ENCODE assay signal across 8 cellular contexts in genomic region chr10:95561200-95562177, GRCh38. TPM values are rescaled to one million over a fixed set of nuclear protein-coding genes. Genes with fewer than 3 reads are reported as not detected.
DNase-seq lines count a peak whose midpoint lies in the region; ATAC-seq and TF ChIP-seq lines count a peak whose summit lies in the region.

SORBS1 (minus strand) TSS chr10:95561371; CDS start chr10:95441135, 120,236 bp downstream.

- peak within 1 kb of the TSS; percentile 83 for H3K4me3 ChIP-seq in osteoblast (ENCODE audit: insufficient read depth, low read length)

- H4K20me1 ChIP-seq in osteoblast (ENCODE audit: insufficient read depth, low read length) = no peaks in the 10 kb centered on the region

- DNase-seq in GM10248 (ENCODE audit: extremely low spot score) (peak; percentile 98), NCI-H1105 (lab: John Stamatoyannopoulos, UW) (peak; percentile 79), SKM-1 (lab: John Stamatoyannopoulos, UW; ENCODE audit: unreplicated experiment) (peak; percentile 91), glutamatergic neuron (peak; percentile 95), osteoblast (ENCODE audit: insufficient read length, low spot score, missing footprints) (peak; percentile 100)
- peak; percentile 88 for DNase-seq in activated naive CD8-positive, alpha-beta T cell treated with anti-CD3 and anti-CD28 coated beads for 36 hours

- H3K27me3 Mint-ChIP-seq in activated naive CD8-positive, alpha-beta T cell treated with anti-CD3 and anti-CD28 coated beads for 36 hours = peaks cover 7% of the 10 kb centered on the region
- peaks cover 16% of the 10 kb centered on the region for H3K27me3 Mint-ChIP-seq in glutamatergic neuron (ENCODE audit: unreplicated experiment)

- H3K9me3 ChIP-seq in osteoblast (ENCODE audit: low read depth, low read length) = no peaks in the 10 kb centered on the region

- H3K4me3 Mint-ChIP-seq in activated naive CD8-positive, alpha-beta T cell treated with anti-CD3 and anti-CD28 coated beads for 36 hours = peak within 1 kb of the TSS; percentile 95
- peak within 1 kb of the TSS; percentile 95 for H3K4me3 Mint-ChIP-seq in glutamatergic neuron (ENCODE audit: unreplicated experiment)

- no peaks in the 10 kb centered on the region for H3K36me3 Mint-ChIP-seq in activated naive CD8-positive, alpha-beta T cell treated with anti-CD3 and anti-CD28 coated beads for 36 hours
- H3K36me3 Mint-ChIP-seq in glutamatergic neuron (ENCODE audit: unreplicated experiment) = no peaks in the 10 kb centered on the region

- H3K27ac ChIP-seq in osteoblast (ENCODE audit: low read depth, low read length) (no peak within 1 kb of the TSS), temporal lobe (ENCODE audit: low read depth, low read length) (peak within 1 kb of the TSS; percentile 74)

- TF ChIP-seq CTCF in GM10248 (IDR thresholded peaks at IDR 0.05; ENCODE audit: control extremely low read depth, extremely low read depth, low read depth, missing control alignments) (no peak), glutamatergic neuron (IDR thresholded peaks at IDR 0.05; ENCODE audit: partially characterized antibody, unreplicated experiment) (no peak), osteoblast (IDR thresholded peaks at IDR 0.05; ENCODE audit: extremely low read depth, low read depth, low read length) (no peak)

- peaks cover 19% of the 10 kb centered on the region for H3K27me3 ChIP-seq in osteoblast (ENCODE audit: insufficient read depth, low read length)

- peaks cover 5% of the 10 kb centered on the region for H3K4me1 ChIP-seq in osteoblast (ENCODE audit: insufficient read depth, low read length)

- peak within 1 kb of the TSS; percentile 99 for H3K4me2 ChIP-seq in osteoblast (ENCODE audit: insufficient read depth, low read length)

- no peaks in the 10 kb centered on the region for H3K79me2 ChIP-seq in osteoblast (ENCODE audit: insufficient read depth, low read length)

- POLR2A ChIA-PET in GM10248 (lab: Yijun Ruan, JAX) = interaction anchor here (0.6 kb wide), 1 partner anchor 1007 kb away, joined by 4 read pairs; no protein-coding TSS in a partner anchor

- H3K36me3 ChIP-seq in osteoblast (ENCODE audit: insufficient read depth, low read length) = no peaks in the 10 kb centered on the region

- CTCF ChIA-PET in GM10248 (lab: Yijun Ruan, JAX) = interaction anchor here (1.2 to 2.6 kb wide), 5 partner anchors 8 to 187 kb away, joined by 3 to 9 read pairs (median 4); no protein-coding TSS in a partner anchor

- peak within 1 kb of the TSS; percentile 90 for H2AFZ ChIP-seq in osteoblast (ENCODE audit: low read length)

- H3K9me3 Mint-ChIP-seq in activated naive CD8-positive, alpha-beta T cell treated with anti-CD3 and anti-CD28 coated beads for 36 hours = no peaks in the 10 kb centered on the region
- peaks cover 15% of the 10 kb centered on the region for H3K9me3 Mint-ChIP-seq in glutamatergic neuron (ENCODE audit: unreplicated experiment)

- peak; percentile 99 for ATAC-seq in HG02642 (IDR thresholded peaks at IDR 0.05; ENCODE audit: poor library complexity, unreplicated experiment)

- H3K4me1 Mint-ChIP-seq in activated naive CD8-positive, alpha-beta T cell treated with anti-CD3 and anti-CD28 coated beads for 36 hours = peaks cover 9% of the 10 kb centered on the region
- H3K4me1 Mint-ChIP-seq in glutamatergic neuron (ENCODE audit: low read depth, unreplicated experiment) = peaks cover 41% of the 10 kb centered on the region

- peak within 1 kb of the TSS; percentile 70 for H3K27ac Mint-ChIP-seq in activated naive CD8-positive, alpha-beta T cell treated with anti-CD3 and anti-CD28 coated beads for 36 hours
- H3K27ac Mint-ChIP-seq in glutamatergic neuron (ENCODE audit: unreplicated experiment) = peak within 1 kb of the TSS; percentile 99

RNA-seq across cellular contexts. Expression of gene SORBS1, which starts in this region (rescaled TPM):
- under 1 TPM; 0.54 to 0.64 TPM for total RNA-seq in activated naive CD8-positive, alpha-beta T cell treated with anti-CD3 and anti-CD28 coated beads for 36 hours
- total RNA-seq in glutamatergic neuron (ENCODE audit: unreplicated experiment) (221 TPM), osteoblast (0.29 and 0.72 TPM in 2 replicates), temporal lobe (101 TPM)

Comparison
In these comparisons a context has a peak if more than half of its experiments do, and no peak if none do; other contexts are left out.
1. RNA of gene SORBS1 (total RNA-seq): 221 TPM in glutamatergic neuron (single experiment) and 101 TPM in temporal lobe (single experiment); 0.29 to 0.72 TPM in osteoblast and 0.54 to 0.64 TPM in activated naive CD8-positive, alpha-beta T cell treated with anti-CD3 and anti-CD28 coated beads for 36 hours; every median in the first group is over 10 times any median in the second.
2. Peak in DNase-seq in activated naive CD8-positive, alpha-beta T cell treated with anti-CD3 and anti-CD28 coated beads for 36 hours; RNA of the gene not detected or under 1 TPM.
3. Peak in DNase-seq, H3K4me3 ChIP-seq and H3K4me2 ChIP-seq in osteoblast; RNA of the gene not detected or under 1 TPM.
4. Peak in every context shown above with its lines, with median percentiles within 50 percentile points of each other: DNase-seq.